25 cellular contexts compared by ENCODE assay signal in the genomic region with DNA sequence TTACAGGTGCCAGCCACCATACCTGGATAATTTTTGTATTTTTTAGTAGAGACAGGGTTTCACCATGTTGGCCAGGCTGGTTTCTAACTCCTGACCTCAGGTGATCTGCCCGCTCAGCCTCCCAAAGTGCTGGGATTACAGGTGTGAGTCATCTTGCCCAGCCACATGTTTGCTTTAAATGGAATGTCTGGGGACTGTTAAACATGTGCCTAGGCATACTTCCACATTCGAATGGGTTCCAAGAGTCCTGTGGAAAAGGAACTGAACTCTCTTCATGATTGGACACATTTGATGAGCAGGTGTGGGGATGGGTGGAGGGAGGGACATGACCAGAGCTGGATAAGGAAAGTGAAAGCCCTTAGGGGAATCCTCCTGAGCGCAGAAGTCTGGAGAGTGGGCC. TPM values are rescaled to one million over a fixed set of nuclear protein-coding genes. Genes with fewer than 3 reads are reported as not detected.
DNase-seq lines count a peak whose midpoint lies in the region; ATAC-seq and TF ChIP-seq lines count a peak whose summit lies in the region.
"Had no signal": no experiment of that assay in that cellular context is flagged by ENCODE, and none has a peak within 500 bp of the region (broad histone marks: within the 10 kb centered on the region; RNA-seq: fewer than 3 reads in every experiment).

No MANE protein-coding gene starts in this region.

- H2AFZ ChIP-seq in PC-3 (ENCODE audit: low read length), result peak overlapping the region; percentile 20; the same call in 1 of the 2 replicates

- no peaks in the 10 kb centered on the region for H3K36me3 ChIP-seq in PC-3 (ENCODE audit: low read depth, low read length)
- no peaks in the 10 kb centered on the region for H3K36me3 ChIP-seq in upper lobe of right lung
- H3K36me3 ChIP-seq: heart left ventricle, left ventricle myocardium inferior, pancreas, sigmoid colon, vagina had no signal

- peak overlapping the region; percentile 2; the same call in 1 of the 2 replicates for H3K4me2 ChIP-seq in PC-3 (ENCODE audit: low read length)

- no peaks in the 10 kb centered on the region for H3K9me3 ChIP-seq in PC-3 (ENCODE audit: low read length)
- H3K9me3 ChIP-seq in upper lobe of right lung, result no peaks in the 10 kb centered on the region
- H3K9me3 ChIP-seq: heart left ventricle, left ventricle myocardium inferior, pancreas, sigmoid colon, vagina had no signal

- CTCF ChIA-PET in PC-3 (lab: Charles Lee), result no interaction called here

- H3K4me3 ChIP-seq in PC-3 (ENCODE audit: low read length) (no peak overlapping the region), upper lobe of right lung (no peak overlapping the region)
- H3K4me3 ChIP-seq: coronary artery, heart left ventricle, K562, left ventricle myocardium inferior, pancreas, sigmoid colon, vagina had no signal

- no peak overlapping the region for H3K9ac ChIP-seq in PC-3 (ENCODE audit: low read length)

- 0 out of 2 replicates have a peak, but pooled peaks have one; percentile 35 for ATAC-seq in PC-3
- ATAC-seq in foreskin keratinocyte, result peak; percentile 60
- peak; percentile 11 for ATAC-seq in upper lobe of right lung
- ATAC-seq in HG03432 (IDR thresholded peaks at IDR 0.05; ENCODE audit: unreplicated experiment), result no peak
- ATAC-seq: activated CD4-positive, alpha-beta T cell treated with anti-CD3 and anti-CD28 coated beads for 36 hours; heart left ventricle; K562; Right ventricle myocardium inferior had no signal

- H3K79me2 ChIP-seq in PC-3 (ENCODE audit: low read length), result no peaks in the 10 kb centered on the region

- H3K27me3 ChIP-seq in PC-3 (ENCODE audit: low read length) (no peaks in the 10 kb centered on the region), foreskin keratinocyte (no peaks in the 10 kb centered on the region), upper lobe of right lung (no peaks in the 10 kb centered on the region)
- H3K27me3 ChIP-seq: heart left ventricle, pancreas, sigmoid colon, vagina had no signal

- POLR2A ChIA-PET in PC-3 (lab: Charles Lee; ENCODE audit: unreplicated experiment), result no interaction called here

- intact Hi-C loops in PC-3 (cut with micrococcal nuclease) (loop anchor here (10.0 kb wide), 1 partner anchor 129 kb away; no protein-coding TSS in a partner anchor), upper lobe of right lung (cut with DNase I) (no loop called here)

- DNase-seq in H4 (ENCODE audit: low spot score), result peak; percentile 10
- peak; percentile 50 for DNase-seq in PC-3
- peak; percentile 40 to 50 for DNase-seq in foreskin keratinocyte
- no peak for DNase-seq in upper lobe of right lung
- no peak for DNase-seq in NCI-H446 treated with DMSO at 0.1 percent for 48 hours (lab: John Stamatoyannopoulos, UW)
- no peak for DNase-seq in midbrain (lab: John Stamatoyannopoulos, UW)
- DNase-seq: activated CD4-positive, alpha-beta T cell treated with anti-CD3 and anti-CD28 coated beads for 36 hours; activated CD8-positive, alpha-beta memory T cell treated with anti-CD3 and anti-CD28 coated beads for 24 hours; activated T-cell treated with anti-CD3 and anti-CD28 coated beads, Interleukin-2, amount 50 U/mL, for 24 hours; CD4-positive, alpha-beta memory T cell; endodermal cell; GOT3; heart left ventricle; left ventricle myocardium inferior; MV-4-11; NCI-H1694; NCI-H69; nephron progenitor cell; pancreas; sigmoid colon had no signal

- no peak for TF ChIP-seq CTCF in PC-3 (conservative IDR thresholded peaks at IDR 0.05; ENCODE audit: low read depth, low read length)
- no peak for TF ChIP-seq CTCF in foreskin keratinocyte (conservative IDR thresholded peaks at IDR 0.05)
- TF ChIP-seq CTCF in upper lobe of right lung (IDR thresholded peaks at IDR 0.05), result no peak

- no peak overlapping the region for H3K27ac ChIP-seq in PC-3 (ENCODE audit: low read length)
- H3K27ac ChIP-seq in foreskin keratinocyte, result no peak overlapping the region
- no peak overlapping the region for H3K27ac ChIP-seq in upper lobe of right lung
- H3K27ac ChIP-seq: coronary artery, heart left ventricle, left ventricle myocardium inferior, pancreas, sigmoid colon, vagina had no signal

- BruUV-seq in PC-3 (replicated peaks; lab: Mats Ljungman, UMichigan), result no TSS peak

- H4K20me1 ChIP-seq in PC-3 (ENCODE audit: low read length), result no peaks in the 10 kb centered on the region

- H3K4me1 ChIP-seq in PC-3 (ENCODE audit: insufficient read depth, low read length), result peaks cover 16% of the 10 kb centered on the region
- H3K4me1 ChIP-seq in foreskin keratinocyte, result no peaks in the 10 kb centered on the region
- H3K4me1 ChIP-seq in upper lobe of right lung, result no peaks in the 10 kb centered on the region
- H3K4me1 ChIP-seq: heart left ventricle, left ventricle myocardium inferior, sigmoid colon, vagina had no signal

- no peaks in the 10 kb centered on the region for H3F3A ChIP-seq in PC-3 (ENCODE audit: low read length, unreplicated experiment)

- no peaks in the 10 kb centered on the region for H3K9me2 ChIP-seq in PC-3 (replicated peaks; ENCODE audit: low read length)

RNA-seq across cellular contexts. Expression of a gene that starts 58.4 kb away (rescaled TPM):
- 2.7 TPM in 2 replicates for total RNA-seq in H4 (2014; rRNA removed; shearing (Covaris generic))
- total RNA-seq in PC-3 (2014; rRNA removed) (6.3 and 10.3 TPM in 2 replicates), foreskin keratinocyte (2.7 and 5.3 TPM in 2 replicates), upper lobe of right lung (1.2 TPM)
- polyA plus RNA-seq in foreskin keratinocyte, result 0.63 and 1.2 TPM in 2 replicates
- total RNA-seq: activated CD4-positive, alpha-beta T cell treated with anti-CD3 and anti-CD28 coated beads for 36 hours; CD4-positive, alpha-beta memory T cell; K562 had no signal

Comparison
In these comparisons a context has a peak if more than half of its experiments do, and no peak if none do; other contexts are left out.
1. DNase-seq: peak in H4 (single experiment), PC-3 (single experiment) and foreskin keratinocyte (2 of 2); none in upper lobe of right lung (single experiment), NCI-H446 treated with DMSO at 0.1 percent for 48 hours (single experiment) and midbrain (single experiment).